ENCODE assay signal across 8 cellular contexts in genomic region chr16:25052161-25052511, GRCh38. TPM values are rescaled to one million over a fixed set of nuclear protein-coding genes. Genes with fewer than 3 reads are reported as not detected.
A peak's percentile ranks its signal among the peaks of the same experiment; 100 is the strongest.
DNase-seq lines count a peak whose midpoint lies in the region; ATAC-seq, FAIRE-seq and TF ChIP-seq lines count a peak whose summit lies in the region.

No MANE protein-coding gene starts in this region.

- H3K9ac ChIP-seq in SK-N-MC (ENCODE audit: insufficient read length) = no peak overlapping the region

- H3K27ac ChIP-seq in SK-N-MC (peak overlapping the region; percentile 27; the same call in 1 of the 2 replicates), esophagus muscularis mucosa (replicated peaks in 1 of 4) (peak overlapping the region; percentile 45 to 64 (median 47)), gastrocnemius medialis (peak overlapping the region; percentile 63 to 93 (median 78)), aorta (ENCODE audit: low read depth in 1 of 2, low read length in 2 of 2) (no peak overlapping the region), substantia nigra (ENCODE audit: low read depth, low read length, poor library complexity, severe bottlenecking) (no peak overlapping the region)

- intact Hi-C loops in esophagus muscularis mucosa (cut with DNase I) (no loop called here), gastrocnemius medialis (cut with DNase I; ENCODE audit: low total_unique reads) (loop anchor here (5.0 to 10.0 kb wide), 2 partner anchors 70 to 203 kb away; partner anchors contain the start of gene ZKSCAN2), aorta (cut with DNase I) (no loop called here)

- H3K4me3 ChIP-seq in GM06990 (replicated peaks; ENCODE audit: low read depth, low read length) (peak overlapping the region; percentile 40), SK-N-MC (no peak overlapping the region), esophagus muscularis mucosa (no peak overlapping the region), gastrocnemius medialis (peak overlapping the region; percentile 2 to 37 (median 32)), aorta (ENCODE audit: low read length in 2 of 2) (no peak overlapping the region)

- FAIRE-seq in GM12892 (lab: Jason Lieb, UNC) = no peak

- H3K27me3 ChIP-seq in GM06990 (replicated peaks; ENCODE audit: control insufficient read depth, insufficient read depth, low read length) (no peaks in the 10 kb centered on the region), esophagus muscularis mucosa (no peaks in the 10 kb centered on the region), gastrocnemius medialis (no peaks in the 10 kb centered on the region), aorta (ENCODE audit: control insufficient read depth in 1 of 2, insufficient read depth in 2 of 2, low read length in 1 of 2) (no peaks in the 10 kb centered on the region)

- TF ChIP-seq CTCF in GM06990 (IDR thresholded peaks at IDR 0.05; ENCODE audit: insufficient read depth, low read length, poor library complexity, severe bottlenecking) (no peak), esophagus muscularis mucosa (IDR thresholded peaks at IDR 0.05) (no peak), gastrocnemius medialis (IDR thresholded peaks at IDR 0.05 in 4 of 5, conservative IDR thresholded peaks at IDR 0.05 in 1 of 5) (no peak)

- peaks cover 14 to 38% (median 30%) of the 10 kb centered on the region in 4 donors for H3K4me1 ChIP-seq in esophagus muscularis mucosa
- H3K4me1 ChIP-seq in gastrocnemius medialis = peaks cover 25 to 27% of the 10 kb centered on the region in 2 donors
- peaks cover 0 to 3% of the 10 kb centered on the region in 2 donors for H3K4me1 ChIP-seq in aorta (ENCODE audit: control insufficient read depth in 1 of 2, insufficient read depth in 2 of 2, low read length in 2 of 2)

- in situ Hi-C loops in gastrocnemius medialis (cut with MboI; ENCODE audit: low sequenced_read_pairs in 4 of 4) = loop anchor here in 3 of 4 donors (5.0 to 10.0 kb wide), 4 partner anchors 55 to 175 kb away; partner anchors contain the start of gene LCMT1 (in 1 of the 3)

- H3K9me3 ChIP-seq in SK-N-MC (ENCODE audit: low read depth, low read length) (no peaks in the 10 kb centered on the region), esophagus muscularis mucosa (no peaks in the 10 kb centered on the region), gastrocnemius medialis (no peaks in the 10 kb centered on the region), aorta (ENCODE audit: control insufficient read depth, low read length) (no peaks in the 10 kb centered on the region)

- WGBS in esophagus muscularis mucosa = 65% methylated on average over 6 of the region's 6 CpGs
- WGBS in aorta, 2 donors = 16 to 20% methylated on average over 6 of the region's 6 CpGs

- ATAC-seq in gastrocnemius medialis (peak; percentile 14 to 17), aorta (ENCODE audit: low FRiP score) (no peak)

- TF ChIP-seq POLR2A in esophagus muscularis mucosa (IDR thresholded peaks at IDR 0.05; ENCODE audit: low read depth) (no peak), gastrocnemius medialis (IDR thresholded peaks at IDR 0.05) (no peak), GM12892 (IDR thresholded peaks at IDR 0.05; ENCODE audit: low read depth, low read length) (no peak)

- H3K36me3 ChIP-seq in GM06990 (ENCODE audit: control insufficient read depth, insufficient read depth, low read length) (no peaks in the 10 kb centered on the region), SK-N-MC (ENCODE audit: insufficient read depth, low read length) (no peaks in the 10 kb centered on the region), esophagus muscularis mucosa (no peaks in the 10 kb centered on the region), gastrocnemius medialis (no peaks in the 10 kb centered on the region), aorta (ENCODE audit: control insufficient read depth in 1 of 2, insufficient read depth in 2 of 2, low read length in 1 of 2) (no peaks in the 10 kb centered on the region)

- no peak for TF ChIP-seq EP300 in esophagus muscularis mucosa (IDR thresholded peaks at IDR 0.05)

- DNase-seq in GM06990 (ENCODE audit: extremely low read depth, insufficient read length) = no peak
- DNase-seq in SK-N-MC (ENCODE audit: low read depth, low spot score) = no peak
- DNase-seq in esophagus muscularis mucosa (ENCODE audit: extremely low spot score) = no peak
- DNase-seq in gastrocnemius medialis = no peak
- DNase-seq in aorta = no peak
- no peak for DNase-seq in substantia nigra (lab: John Stamatoyannopoulos, UW)
- DNase-seq in stimulated activated CD4-positive, alpha-beta T cell treated with anti-CD3 and anti-CD28 coated beads, Interleukin-4, amount 100 ng/mL, for 4 hours = no peak
- DNase-seq in GM12892 (ENCODE audit: insufficient read length) = no peak

RNA-seq across cellular contexts. Expression of gene ARHGAP17, which starts 37.0 kb away (rescaled TPM):
- total RNA-seq in esophagus muscularis mucosa = 10 to 100 TPM; 33.6 to 44.9 (median 38.4) TPM
- 10 to 100 TPM; 20.0 to 31.5 (median 28.0) TPM for total RNA-seq in gastrocnemius medialis
- total RNA-seq in aorta = 100 to 1,000 TPM in 1 of 2 donors, 10 to 100 TPM in 1; 95.8 to 122 TPM
- 10 to 100 TPM; 12.9 to 56.7 TPM for polyA plus RNA-seq in aorta
- 77.6 TPM for polyA plus RNA-seq in GM12892 (2012; ENCODE audit: missing spikeins)

RNA-seq across cellular contexts. Expression of gene LCMT1, which starts 59.4 kb away (rescaled TPM):
- total RNA-seq in esophagus muscularis mucosa (10 to 100 TPM; 10.8 to 24.5 (median 18.0) TPM), gastrocnemius medialis (10 to 100 TPM; 49.8 to 90.6 (median 59.3) TPM), aorta (10 to 100 TPM; 26.7 to 29.9 TPM)
- polyA plus RNA-seq in aorta = 10 to 100 TPM; 23.9 to 28.2 TPM
- 35.9 TPM for polyA plus RNA-seq in GM12892 (2012; ENCODE audit: missing spikeins)

Comparison
In these comparisons a context has a peak if more than half of its experiments do, and no peak if none do; other contexts are left out.
1. H3K4me3 ChIP-seq: peak in GM06990 (single experiment) and gastrocnemius medialis (4 of 4); none in SK-N-MC (single experiment), esophagus muscularis mucosa (0 of 4) and aorta (0 of 2).
2. H3K27ac ChIP-seq: peak in SK-N-MC (single experiment), esophagus muscularis mucosa (4 of 4) and gastrocnemius medialis (4 of 4); none in aorta (0 of 2) and substantia nigra (single experiment).